Comparison of ENCODE assay signal across 1 cellular context in the genomic region with DNA sequence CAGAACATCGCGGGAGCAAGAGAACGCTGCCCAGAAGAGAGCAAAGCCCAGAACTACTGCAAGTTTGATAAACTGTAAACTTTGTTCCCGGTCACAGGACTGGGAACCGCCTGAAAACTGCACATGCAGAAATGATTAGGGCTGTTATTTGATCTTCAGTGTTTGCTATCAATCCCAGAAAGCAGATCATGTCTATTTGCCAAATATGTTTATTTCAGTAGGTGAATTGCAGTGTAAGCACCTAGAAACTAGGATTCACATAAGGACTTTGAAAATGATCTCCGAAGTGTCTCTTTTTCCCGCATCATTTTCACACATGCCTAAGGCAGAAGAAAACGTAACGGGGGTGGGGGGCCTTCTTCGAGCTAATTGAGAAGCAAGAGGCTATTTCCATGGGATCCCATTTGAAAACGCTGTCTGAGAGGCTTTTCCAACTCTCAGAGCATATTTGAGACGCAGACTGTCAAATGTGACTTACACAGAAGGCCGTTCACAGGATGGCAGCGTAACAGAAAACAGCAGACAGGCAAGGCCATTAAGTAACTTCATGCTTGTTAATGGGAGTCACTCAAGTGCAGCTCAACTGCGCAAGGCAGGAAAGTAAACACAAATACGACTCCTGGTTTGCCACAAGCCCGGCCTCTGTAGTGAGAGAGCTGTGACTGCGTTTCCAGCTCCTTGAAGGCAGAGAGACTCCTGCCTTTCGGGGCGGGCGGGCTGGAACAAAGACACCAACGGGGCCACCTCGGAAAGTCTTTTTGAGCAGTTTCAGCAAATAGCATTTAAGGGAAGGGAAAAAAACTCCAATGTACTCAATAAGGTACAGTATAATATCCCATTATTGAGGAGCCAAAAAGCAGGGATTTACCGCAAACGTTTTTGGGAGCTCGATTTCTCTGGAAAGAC.
TF ChIP-seq lines count a peak whose summit lies in the region.

No MANE protein-coding gene starts in this region.

TF ChIP-seq in HEK293, 187 proteins besides CTCF, POLR2A, EP300 and RAD21 (continued from another document):
- TF ChIP-seq ZNF580 (tag by site-specific recombination; IDR thresholded peaks at IDR 0.05) = no peak
- TF ChIP-seq BCL11B (tag by site-specific recombination; IDR thresholded peaks at IDR 0.05; ENCODE audit: low read depth) = no peak
- peak; percentile 91 for TF ChIP-seq OSR2 (tag by site-specific recombination; IDR thresholded peaks at IDR 0.05)
- TF ChIP-seq ZNF561 (tag by site-specific recombination; IDR thresholded peaks at IDR 0.05; ENCODE audit: borderline replicate concordance) = peak; percentile 79; the same call in 1 of the 2 replicates
- peak; percentile 24; the same call in 1 of the 2 replicates for TF ChIP-seq ZSCAN30 (tag by site-specific recombination; IDR thresholded peaks at IDR 0.05)
- TF ChIP-seq ZSCAN23 (tag by site-specific recombination; IDR thresholded peaks at IDR 0.05) = no peak
- TF ChIP-seq ZSCAN4 (tag by site-specific recombination; IDR thresholded peaks at IDR 0.05) = no peak
- TF ChIP-seq, protein P1, sequence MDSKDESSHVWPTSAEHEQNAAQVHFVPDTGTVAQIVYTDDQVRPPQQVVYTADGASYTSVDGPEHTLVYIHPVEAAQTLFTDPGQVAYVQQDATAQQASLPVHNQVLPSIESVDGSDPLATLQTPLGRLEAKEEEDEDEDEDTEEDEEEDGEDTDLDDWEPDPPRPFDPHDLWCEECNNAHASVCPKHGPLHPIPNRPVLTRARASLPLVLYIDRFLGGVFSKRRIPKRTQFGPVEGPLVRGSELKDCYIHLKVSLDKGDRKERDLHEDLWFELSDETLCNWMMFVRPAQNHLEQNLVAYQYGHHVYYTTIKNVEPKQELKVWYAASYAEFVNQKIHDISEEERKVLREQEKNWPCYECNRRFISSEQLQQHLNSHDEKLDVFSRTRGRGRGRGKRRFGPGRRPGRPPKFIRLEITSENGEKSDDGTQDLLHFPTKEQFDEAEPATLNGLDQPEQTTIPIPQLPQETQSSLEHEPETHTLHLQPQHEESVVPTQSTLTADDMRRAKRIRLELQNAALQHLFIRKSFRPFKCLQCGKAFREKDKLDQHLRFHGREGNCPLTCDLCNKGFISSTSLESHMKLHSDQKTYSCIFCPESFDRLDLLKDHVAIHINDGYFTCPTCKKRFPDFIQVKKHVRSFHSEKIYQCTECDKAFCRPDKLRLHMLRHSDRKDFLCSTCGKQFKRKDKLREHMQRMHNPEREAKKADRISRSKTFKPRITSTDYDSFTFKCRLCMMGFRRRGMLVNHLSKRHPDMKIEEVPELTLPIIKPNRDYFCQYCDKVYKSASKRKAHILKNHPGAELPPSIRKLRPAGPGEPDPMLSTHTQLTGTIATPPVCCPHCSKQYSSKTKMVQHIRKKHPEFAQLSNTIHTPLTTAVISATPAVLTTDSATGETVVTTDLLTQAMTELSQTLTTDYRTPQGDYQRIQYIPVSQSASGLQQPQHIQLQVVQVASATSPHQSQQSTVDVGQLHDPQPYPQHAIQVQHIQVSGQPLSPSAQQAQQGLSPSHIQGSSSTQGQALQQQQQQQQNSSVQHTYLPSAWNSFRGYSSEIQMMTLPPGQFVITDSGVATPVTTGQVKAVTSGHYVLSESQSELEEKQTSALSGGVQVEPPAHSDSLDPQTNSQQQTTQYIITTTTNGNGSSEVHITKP (tag by site-specific recombination; IDR thresholded peaks at IDR 0.05) = peak; percentile 58
- no peak for TF ChIP-seq ZBTB49 (tag by site-specific recombination; IDR thresholded peaks at IDR 0.05; ENCODE audit: low read depth)
- no peak for TF ChIP-seq ZNF560 (tag by site-specific recombination; IDR thresholded peaks at IDR 0.05; ENCODE audit: borderline replicate concordance)
- TF ChIP-seq EGR2 (tag by site-specific recombination; IDR thresholded peaks at IDR 0.05; ENCODE audit: low read depth) = no peak
- no peak for TF ChIP-seq ZNF585B (tag by site-specific recombination; IDR thresholded peaks at IDR 0.05)
- no peak for TF ChIP-seq ZNF133 (tag by site-specific recombination; IDR thresholded peaks at IDR 0.05)
TF ChIP-seq in HEK293: peak in this region for 31.
